In the genomic region with DNA sequence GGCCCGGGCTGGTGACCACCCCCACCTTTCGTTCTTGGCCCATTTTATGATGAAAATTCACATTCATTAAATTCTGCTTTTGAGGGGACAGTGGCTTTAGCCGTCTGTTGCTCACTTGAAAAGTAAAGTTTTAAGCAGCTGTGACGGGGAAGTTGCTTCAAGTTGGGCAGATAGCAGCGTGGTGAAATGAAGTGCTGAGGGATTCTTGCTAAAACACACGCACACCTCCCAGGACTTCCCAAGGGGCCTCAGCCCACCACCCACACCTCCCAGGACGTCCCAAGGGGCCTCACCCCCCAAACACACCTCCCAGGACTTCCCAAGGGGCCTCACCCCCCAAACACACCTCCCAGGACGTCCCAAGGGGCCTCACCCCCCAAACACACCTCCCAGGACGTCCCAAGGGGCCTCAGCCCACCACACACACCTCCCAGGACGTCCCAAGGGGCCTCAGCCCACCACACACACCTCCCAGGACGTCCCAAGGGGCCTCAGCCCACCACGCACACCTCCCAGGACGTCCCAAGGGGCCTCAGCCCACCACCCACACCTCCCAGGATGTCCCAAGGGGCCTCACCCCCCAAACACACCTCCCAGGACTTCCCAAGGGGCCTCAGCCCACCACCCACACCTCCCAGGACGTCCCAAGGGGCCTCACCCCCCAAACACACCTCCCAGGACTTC, we compare ENCODE assay signal across 9 cellular contexts. TPM values are rescaled to one million over a fixed set of nuclear protein-coding genes. Genes with fewer than 3 reads are reported as not detected.
DNase-seq lines count a peak whose midpoint lies in the region; ATAC-seq, FAIRE-seq and TF ChIP-seq lines count a peak whose summit lies in the region.
"Not testable (repeated sequence)": the region's sequence is repeated elsewhere in the genome, so short reads cannot be mapped to it uniquely, and the experiment has no call there.
"Had no signal": no experiment of that assay in that cellular context is flagged by ENCODE, and none has a peak within 500 bp of the region (broad histone marks: within the 10 kb centered on the region; RNA-seq: fewer than 3 reads in every experiment).

No MANE protein-coding gene starts in this region.

- TF ChIP-seq POLR2A in GM12891 (IDR thresholded peaks at IDR 0.05; ENCODE audit: low read depth, low read length); NB4 (IDR thresholded peaks at IDR 0.05; ENCODE audit: extremely low read depth, insufficient read length): not testable (repeated sequence)

- not testable (repeated sequence) for H2AFZ ChIP-seq in neural progenitor cell (replicated peaks)

- H3K36me3 ChIP-seq in BLaER1 treated with 17β-estradiol and CSF1 and Interleukin-3, amounts not matched to agents 10 nM and 100 nM; neural progenitor cell: not testable (repeated sequence)

- H3K9ac ChIP-seq in BLaER1 treated with 17β-estradiol and CSF1 and Interleukin-3, amounts not matched to agents 10 nM and 100 nM; neural progenitor cell: not testable (repeated sequence)

- DNase-seq in GM12891 (ENCODE audit: insufficient read length, low spot score); neural progenitor cell (ENCODE audit: low spot score): not testable (repeated sequence)
- DNase-seq in NB4 (ENCODE audit: low read depth) (peak; percentile 78), activated B cell treated with CpG ODN at 0.5 μM for 24 hours (peak; percentile 71), germinal center (ENCODE audit: low spot score) (peak; percentile 61)
- DNase-seq in stimulated activated naive B cell treated with anti-CD40 and anti-IgM and Interleukin-4, amounts not matched to agents 10 μg/mL and 1 μg/mL and 100 μg/mL, for 72 hours = peak; percentile 83

- not testable (repeated sequence) for H3K27me3 Mint-ChIP-seq in IgD-negative memory B cell; activated B cell treated with CpG ODN at 0.5 μM for 24 hours; neural progenitor cell (ENCODE audit: insufficient read depth, low read depth); stimulated activated naive B cell treated with anti-CD40 and anti-IgM and Interleukin-4, amounts not matched to agents 10 μg/mL and 1 μg/mL and 100 μg/mL, for 72 hours

- H3K4me3 Mint-ChIP-seq in IgD-negative memory B cell = peak overlapping the region in 3 of 4 donors; percentile 24 to 66 (median 54)
- peak overlapping the region; percentile 24 for H3K4me3 Mint-ChIP-seq in activated B cell treated with CpG ODN at 0.5 μM for 24 hours
- H3K4me3 Mint-ChIP-seq in neural progenitor cell = peak overlapping the region; percentile 44
- H3K4me3 Mint-ChIP-seq in stimulated activated naive B cell treated with anti-CD40 and anti-IgM and Interleukin-4, amounts not matched to agents 10 μg/mL and 1 μg/mL and 100 μg/mL, for 72 hours = peak overlapping the region; percentile 41 to 43

- ATAC-seq in activated B cell treated with CpG ODN at 0.5 μM for 24 hours (ENCODE audit: low read depth) = peak; percentile 35
- ATAC-seq in stimulated activated naive B cell treated with anti-CD40 and anti-IgM and Interleukin-4, amounts not matched to agents 10 μg/mL and 1 μg/mL and 100 μg/mL, for 72 hours (replicated peaks) = peak in 1 of 2 donors; percentile 28

- peaks cover 0 to 77% (median 68%) of the 10 kb centered on the region in 11 experiments; a peak in 18 of 22 replicates for H4K20me1 ChIP-seq in BLaER1 treated with 17β-estradiol and CSF1 and Interleukin-3, amounts not matched to agents 10 nM and 100 nM
- not testable (repeated sequence) for H4K20me1 ChIP-seq in neural progenitor cell (ENCODE audit: low read depth)

- H3K27me3 ChIP-seq in BLaER1 treated with 17β-estradiol and CSF1 and Interleukin-3, amounts not matched to agents 10 nM and 100 nM = peaks cover 43 to 68% (median 53%) of the 10 kb centered on the region in 11 experiments
- not testable (repeated sequence) for H3K27me3 ChIP-seq in neural progenitor cell

- H3K79me2 ChIP-seq in neural progenitor cell (ENCODE audit: low read depth) = not testable (repeated sequence)

- not testable (repeated sequence) for H3K36me3 Mint-ChIP-seq in IgD-negative memory B cell; activated B cell treated with CpG ODN at 0.5 μM for 24 hours (ENCODE audit: low read depth); neural progenitor cell
- H3K36me3 Mint-ChIP-seq in stimulated activated naive B cell treated with anti-CD40 and anti-IgM and Interleukin-4, amounts not matched to agents 10 μg/mL and 1 μg/mL and 100 μg/mL, for 72 hours = peaks cover 12 to 20% of the 10 kb centered on the region in 2 donors

- CTCF ChIA-PET in activated B cell treated with CpG ODN at 0.5 μM for 24 hours (lab: Charles Lee) = not testable (repeated sequence)

- intact Hi-C loops in activated B cell treated with CpG ODN at 0.5 μM for 24 hours (cut with micrococcal nuclease) = loop anchor here (2.0 to 5.0 kb wide), 4 partner anchors 35 to 135 kb away; a partner anchor contains a TSS

- H3K4me1 ChIP-seq in BLaER1 treated with 17β-estradiol and CSF1 and Interleukin-3, amounts not matched to agents 10 nM and 100 nM = peaks cover 19 to 58% (median 52%) of the 10 kb centered on the region in 10 experiments
- not testable (repeated sequence) for H3K4me1 ChIP-seq in neural progenitor cell

- peak overlapping the region in 2 of 11 experiments; percentile 41 to 53; a peak in 2 of 22 replicates for H3K27ac ChIP-seq in BLaER1 treated with 17β-estradiol and CSF1 and Interleukin-3, amounts not matched to agents 10 nM and 100 nM
- not testable (repeated sequence) for H3K27ac ChIP-seq in neural progenitor cell

- TF ChIP-seq CTCF in NB4 (IDR thresholded peaks at IDR 0.05; ENCODE audit: low read depth, low read length); activated B cell treated with CpG ODN at 0.5 μM for 24 hours (IDR thresholded peaks at IDR 0.05); neural progenitor cell (IDR thresholded peaks at IDR 0.05): not testable (repeated sequence)

- H3F3A ChIP-seq in neural progenitor cell (ENCODE audit: low read depth) = not testable (repeated sequence)

- H3K9me3 ChIP-seq in BLaER1 treated with 17β-estradiol and CSF1 and Interleukin-3, amounts not matched to agents 10 nM and 100 nM (replicated peaks in 1 of 11); neural progenitor cell (ENCODE audit: low read depth): not testable (repeated sequence)

- H3K4me1 Mint-ChIP-seq in IgD-negative memory B cell (peaks cover 12 to 26% (median 20%) of the 10 kb centered on the region in 3 donors), activated B cell treated with CpG ODN at 0.5 μM for 24 hours (peaks cover 52% of the 10 kb centered on the region)
- H3K4me1 Mint-ChIP-seq in neural progenitor cell = not testable (repeated sequence)
- H3K4me1 Mint-ChIP-seq in stimulated activated naive B cell treated with anti-CD40 and anti-IgM and Interleukin-4, amounts not matched to agents 10 μg/mL and 1 μg/mL and 100 μg/mL, for 72 hours = peaks cover 35 to 80% of the 10 kb centered on the region in 2 donors

- peak overlapping the region in 10 of 11 experiments; percentile 3 to 81 (median 65); a peak in 17 of 22 replicates for H3K4me2 ChIP-seq in BLaER1 treated with 17β-estradiol and CSF1 and Interleukin-3, amounts not matched to agents 10 nM and 100 nM
- not testable (repeated sequence) for H3K4me2 ChIP-seq in neural progenitor cell

- peak; percentile 9 for FAIRE-seq in GM12891 (lab: Jason Lieb, UNC)

- H3K27ac Mint-ChIP-seq in IgD-negative memory B cell (peak overlapping the region in 2 of 3 donors; percentile 80 to 87), activated B cell treated with CpG ODN at 0.5 μM for 24 hours (peak overlapping the region; percentile 32)
- not testable (repeated sequence) for H3K27ac Mint-ChIP-seq in neural progenitor cell
- peak overlapping the region; percentile 85 for H3K27ac Mint-ChIP-seq in stimulated activated naive B cell treated with anti-CD40 and anti-IgM and Interleukin-4, amounts not matched to agents 10 μg/mL and 1 μg/mL and 100 μg/mL, for 72 hours

- POLR2A ChIA-PET in activated B cell treated with CpG ODN at 0.5 μM for 24 hours (lab: Charles Lee) = interaction anchor here (1.0 to 1.6 kb wide), 2 partner anchors 9 to 134 kb away, joined by 4 to 7 read pairs; a partner anchor contains a TSS

- H3K4me3 ChIP-seq in BLaER1 treated with 17β-estradiol and CSF1 and Interleukin-3, amounts not matched to agents 10 nM and 100 nM; neural progenitor cell: not testable (repeated sequence)
- H3K4me3 ChIP-seq in NB4 (ENCODE audit: low read depth, low read length) = peak overlapping the region; percentile 25

- not testable (repeated sequence) for H3K9me3 Mint-ChIP-seq in IgD-negative memory B cell; activated B cell treated with CpG ODN at 0.5 μM for 24 hours; neural progenitor cell; stimulated activated naive B cell treated with anti-CD40 and anti-IgM and Interleukin-4, amounts not matched to agents 10 μg/mL and 1 μg/mL and 100 μg/mL, for 72 hours

RNA-seq across cellular contexts. Expression of a gene that starts 11.5 kb away (rescaled TPM):
- polyA plus RNA-seq in GM12891 (2012; ENCODE audit: low read depth, missing spikeins) = 5.0 TPM
- 9.4 TPM for polyA plus RNA-seq in IgD-negative memory B cell
- total RNA-seq in activated B cell treated with CpG ODN at 0.5 μM for 24 hours = 0.32 and 0.47 TPM in 2 replicates
- 5.2 and 19.4 TPM in 2 replicates for total RNA-seq in neural progenitor cell (ENCODE audit: low replicate concordance)
- polyA plus RNA-seq: CD14-positive monocyte had no signal

RNA-seq across cellular contexts. Expression of a gene that starts 59.2 kb away (rescaled TPM):
- 22.5 TPM for polyA plus RNA-seq in GM12891 (2012; ENCODE audit: low read depth, missing spikeins)
- 67.5 TPM for polyA plus RNA-seq in IgD-negative memory B cell
- total RNA-seq in activated B cell treated with CpG ODN at 0.5 μM for 24 hours (45.2 and 51.5 TPM in 2 replicates), neural progenitor cell (ENCODE audit: low replicate concordance) (55.1 and 101 TPM in 2 replicates)
